19 cellular contexts compared by ENCODE assay signal in genomic region chr10:98265403-98266378, GRCh38. TPM values are rescaled to one million over a fixed set of nuclear protein-coding genes. Genes with fewer than 3 reads are reported as not detected.
DNase-seq lines count a peak whose midpoint lies in the region; ATAC-seq, FAIRE-seq and TF ChIP-seq lines count a peak whose summit lies in the region.
"Had no signal": no experiment of that assay in that cellular context is flagged by ENCODE, and none has a peak within 500 bp of the region (broad histone marks: within the 10 kb centered on the region; RNA-seq: fewer than 3 reads in every experiment).

No MANE protein-coding gene starts in this region.

- H3K56ac ChIP-seq in H1 (replicated peaks; ENCODE audit: insufficient read length, low read depth, low read length) = no peak overlapping the region

- no peaks in the 10 kb centered on the region for H3K27me3 ChIP-seq in BLaER1
- H3K27me3 ChIP-seq in H1 (replicated peaks in 1 of 4; ENCODE audit: control insufficient read depth in 3 of 4, extremely low read depth in 1 of 4, insufficient read depth in 3 of 4, low read length in 3 of 4) = peaks cover 0 to 12% (median 5%) of the 10 kb centered on the region in 4 experiments; a peak in 4 of 7 replicates

- ATAC-seq in GM21619 (IDR thresholded peaks at IDR 0.05; ENCODE audit: unreplicated experiment) = no peak
- no peak for ATAC-seq in GM19023 (IDR thresholded peaks at IDR 0.05; ENCODE audit: unreplicated experiment)
- no peak for ATAC-seq in HG02678 (IDR thresholded peaks at IDR 0.05; ENCODE audit: unreplicated experiment)
- ATAC-seq in activated CD8-positive, alpha-beta memory T cell treated with anti-CD3 and anti-CD28 coated beads, Interleukin-2, amount 10 ng/mL, durations not matched to agents 7 days and 5 days = no peak
- ATAC-seq: SK-N-SH treated with all-trans-retinoic acid at 6 μM for 48 hours had no signal

- H4K5ac ChIP-seq in H1 (ENCODE audit: insufficient read length, low read depth, low read length) = no peak overlapping the region

- no peak overlapping the region for H2BK15ac ChIP-seq in H1 (ENCODE audit: low read length)

- no peak overlapping the region for H3K23ac ChIP-seq in H1 (ENCODE audit: insufficient read length)

- no peaks in the 10 kb centered on the region for H3K27me3 Mint-ChIP-seq in osteocyte (ENCODE audit: unreplicated experiment)
- H3K27me3 Mint-ChIP-seq in activated CD8-positive, alpha-beta memory T cell treated with anti-CD3 and anti-CD28 coated beads, Interleukin-2, amount 10 ng/mL, durations not matched to agents 7 days and 5 days = peaks cover 31% of the 10 kb centered on the region

- no peak overlapping the region for H3K14ac ChIP-seq in H1 (ENCODE audit: insufficient read length)

- H2AK5ac ChIP-seq in H1 (ENCODE audit: low read depth, low read length) = no peak overlapping the region

- no peak overlapping the region for H2AFZ ChIP-seq in H1 (ENCODE audit: low read length)

- H3K79me2 ChIP-seq in H1 (ENCODE audit: control insufficient read depth in 1 of 2, insufficient read depth in 2 of 2, low read length in 2 of 2) = no peaks in the 10 kb centered on the region

- CTCF ChIA-PET in H1 (lab: Charles Lee; ENCODE audit: partially characterized antibody) = interaction anchor here (0.8 to 8.3 kb wide), 11 partner anchors 9 to 157 kb away, joined by 3 to 117 read pairs (median 3); no protein-coding TSS in a partner anchor
- CTCF ChIA-PET in activated CD8-positive, alpha-beta memory T cell treated with anti-CD3 and anti-CD28 coated beads, Interleukin-2, amount 10 ng/mL, durations not matched to agents 7 days and 5 days (lab: Charles Lee) = interaction anchor here (0.9 kb wide), 1 partner anchor 66 kb away, joined by 3 read pairs; no protein-coding TSS in a partner anchor

- no peak overlapping the region for H3K27ac Mint-ChIP-seq in osteocyte (ENCODE audit: unreplicated experiment)
- no peak overlapping the region for H3K27ac Mint-ChIP-seq in activated CD8-positive, alpha-beta memory T cell treated with anti-CD3 and anti-CD28 coated beads, Interleukin-2, amount 10 ng/mL, durations not matched to agents 7 days and 5 days

- H2BK12ac ChIP-seq in H1 (ENCODE audit: low read depth, low read length) = peak overlapping the region; percentile 60; the same call in 1 of the 2 replicates

- no peak for DNase-seq in HFF-Myc (ENCODE audit: extremely low read depth, low read depth)
- DNase-seq in H1 (ENCODE audit: low read depth in 1 of 2, low spot score in 2 of 2) = no peak
- peak; percentile 59 for DNase-seq in osteocyte (ENCODE audit: extremely low spot score, unreplicated experiment)
- DNase-seq in activated CD8-positive, alpha-beta memory T cell treated with anti-CD3 and anti-CD28 coated beads, Interleukin-2, amount 10 ng/mL, durations not matched to agents 7 days and 5 days = no peak
- DNase-seq: activated gamma-delta T cell treated with Interleukin-2 at 50 U/mL for 16 hours; effector CD4-positive, alpha-beta T cell; foreskin melanocyte; immature natural killer cell; NCI-H1092; NCI-H2171 had no signal

- H3K27ac ChIP-seq in BLaER1 = peak overlapping the region; percentile 51
- no peak overlapping the region for H3K27ac ChIP-seq in H1 (ENCODE audit: low read depth, low read length)
- H3K27ac ChIP-seq: C4-2B, VCaP had no signal

- TF ChIP-seq EP300 in H1 (IDR thresholded peaks at IDR 0.05; ENCODE audit: borderline replicate concordance in 1 of 2, low read depth in 2 of 2, low read length in 2 of 2) = no peak

- H3K4me3 ChIP-seq in BLaER1 (no peak overlapping the region), HFF-Myc (replicated peaks; ENCODE audit: low read depth, low read length) (peak overlapping the region; percentile 49), H1 (ENCODE audit: extremely low read depth in 1 of 4, insufficient read depth in 2 of 4, low read depth in 3 of 4, low read length in 4 of 4) (no peak overlapping the region)

- peaks cover 33% of the 10 kb centered on the region for H3K4me1 Mint-ChIP-seq in osteocyte (ENCODE audit: unreplicated experiment)
- H3K4me1 Mint-ChIP-seq in activated CD8-positive, alpha-beta memory T cell treated with anti-CD3 and anti-CD28 coated beads, Interleukin-2, amount 10 ng/mL, durations not matched to agents 7 days and 5 days = no peaks in the 10 kb centered on the region

- H3K36me3 ChIP-seq in BLaER1 (no peaks in the 10 kb centered on the region), H1 (ENCODE audit: control insufficient read depth in 2 of 4, insufficient read depth in 4 of 4, low read length in 3 of 4) (no peaks in the 10 kb centered on the region)

- POLR2A ChIA-PET in H1 (lab: Charles Lee; ENCODE audit: partially characterized antibody) = no interaction called here

- TF ChIP-seq CTCF in HFF-Myc (IDR thresholded peaks at IDR 0.05; ENCODE audit: low read depth, low read length, missing control alignments) (no peak), H1 (IDR thresholded peaks at IDR 0.05; ENCODE audit: control extremely low read depth in 1 of 3, insufficient read depth in 1 of 3, low read depth in 1 of 3, low read length in 3 of 3) (no peak), osteocyte (IDR thresholded peaks at IDR 0.05) (no peak)

- H3K4me1 ChIP-seq in BLaER1 (peaks cover 88% of the 10 kb centered on the region), H1 (replicated peaks in 1 of 4; ENCODE audit: control insufficient read depth in 3 of 4, insufficient read depth in 4 of 4, low read length in 3 of 4) (peaks cover 0 to 13% (median 7%) of the 10 kb centered on the region in 4 experiments; a peak in 6 of 7 replicates)

- no peak overlapping the region for H3K4me3 Mint-ChIP-seq in osteocyte (ENCODE audit: unreplicated experiment)
- H3K4me3 Mint-ChIP-seq in activated CD8-positive, alpha-beta memory T cell treated with anti-CD3 and anti-CD28 coated beads, Interleukin-2, amount 10 ng/mL, durations not matched to agents 7 days and 5 days = no peak overlapping the region

- TF ChIP-seq POLR2A in H1 (IDR thresholded peaks at IDR 0.05; ENCODE audit: control extremely low read depth in 1 of 2, low read depth in 2 of 2, low read length in 2 of 2) = no peak

- 0 out of 2 replicates have a peak overlapping the region, but pooled peaks have one; percentile 38 for H3K9ac ChIP-seq in BLaER1
- H3K9ac ChIP-seq in H1 (replicated peaks in 1 of 4; ENCODE audit: extremely low read depth in 1 of 4, low read depth in 3 of 4, low read length in 3 of 4) = no peak overlapping the region

- no peaks in the 10 kb centered on the region for H3K9me3 Mint-ChIP-seq in osteocyte (ENCODE audit: unreplicated experiment)
- H3K9me3 Mint-ChIP-seq in activated CD8-positive, alpha-beta memory T cell treated with anti-CD3 and anti-CD28 coated beads, Interleukin-2, amount 10 ng/mL, durations not matched to agents 7 days and 5 days (ENCODE audit: low read depth) = no peaks in the 10 kb centered on the region
- H3K9me3 Mint-ChIP-seq: brain, immature natural killer cell had no signal

- H4K8ac ChIP-seq in H1 (ENCODE audit: extremely low read depth, insufficient read depth, low read length) = no peak overlapping the region; the same call in 1 of the 2 replicates

- no peaks in the 10 kb centered on the region for H4K20me1 ChIP-seq in BLaER1
- no peaks in the 10 kb centered on the region for H4K20me1 ChIP-seq in H1 (replicated peaks in 1 of 2; ENCODE audit: control insufficient read depth in 1 of 2, insufficient read depth in 2 of 2, low read length in 2 of 2)

- H2BK120ac ChIP-seq in H1 (replicated peaks; ENCODE audit: low read depth, low read length) = no peak overlapping the region

- no peaks in the 10 kb centered on the region for H3K36me3 Mint-ChIP-seq in osteocyte (ENCODE audit: unreplicated experiment)
- H3K36me3 Mint-ChIP-seq in activated CD8-positive, alpha-beta memory T cell treated with anti-CD3 and anti-CD28 coated beads, Interleukin-2, amount 10 ng/mL, durations not matched to agents 7 days and 5 days = no peaks in the 10 kb centered on the region
- H3K36me3 Mint-ChIP-seq: brain, immature natural killer cell had no signal

- WGBS in H1 (ENCODE audit: extremely low coverage in 1 of 2, insufficient coverage in 1 of 2, insufficient read length in 1 of 2, insufficient replicate concordance in 2 of 2, low coverage in 1 of 2, low lambda C conversion rate in 2 of 2, missing lambda C conversion rate in 1 of 2), 2 experiments = 87% methylated on average over 17 of the region's 17 CpGs; no CpG with 5 or more reads in 1 of the 2 experiments

- no peak overlapping the region for H3K18ac ChIP-seq in H1 (ENCODE audit: extremely low read depth, low read length)

- H3K79me1 ChIP-seq in H1 (ENCODE audit: low read depth, low read length) = no peaks in the 10 kb centered on the region

- H3K4me2 ChIP-seq in BLaER1 (peak overlapping the region; percentile 83), H1 (ENCODE audit: insufficient read depth in 1 of 2, low read depth in 2 of 2, low read length in 2 of 2) (no peak overlapping the region)

- no peak overlapping the region for H3K4ac ChIP-seq in H1 (replicated peaks; ENCODE audit: insufficient read length, low read depth, low read length)

- H2BK20ac ChIP-seq in H1 (ENCODE audit: low read length) = no peak overlapping the region

- peaks cover 2% of the 10 kb centered on the region; the same call in 1 of the 2 replicates for H3K23me2 ChIP-seq in H1 (ENCODE audit: low read depth, low read length)

- no peak for FAIRE-seq in H1 (lab: Jason Lieb, UNC)

- TF ChIP-seq RAD21 in H1 (IDR thresholded peaks at IDR 0.05 in 1 of 2, conservative IDR thresholded peaks at IDR 0.05 in 1 of 2; ENCODE audit: low read depth in 2 of 2, low read length in 2 of 2) = no peak

- H3K9me3 ChIP-seq in BLaER1 (no peaks in the 10 kb centered on the region; the same call in 1 of the 2 replicates), H1 (ENCODE audit: insufficient read depth in 2 of 2, low read depth in 1 of 2, low read length in 1 of 2) (no peaks in the 10 kb centered on the region)

- no peak overlapping the region for H4K91ac ChIP-seq in H1 (replicated peaks; ENCODE audit: insufficient read length, low read length)

- H2BK5ac ChIP-seq in H1 (ENCODE audit: low read depth, low read length) = no peak overlapping the region

TF ChIP-seq in H1, 55 proteins besides CTCF, POLR2A, EP300 and RAD21 (continues in another document):
- TF ChIP-seq KDM4A (IDR thresholded peaks at IDR 0.05; ENCODE audit: low read depth, low read length, severe bottlenecking) = no peak
- TF ChIP-seq GTF2F1 (IDR thresholded peaks at IDR 0.05; ENCODE audit: borderline replicate concordance, low read depth, low read length) = no peak

RNA-seq across cellular contexts. Expression of gene LOXL4, which starts 2.3 kb away (rescaled TPM):
- 0.13 and 0.42 TPM in 2 replicates for total RNA-seq in H1 (2021; fragmentation: NEBNext Ultra II Directional; extraction: Animal tissue kit (Norgen Biotek cat#: 25700))
- polyA plus RNA-seq in H1 (2011; rRNA removed) = 0.27 and 0.42 TPM in 2 replicates
- polyA plus RNA-seq in H1 (2011; cell fraction: cytosol; rRNA removed) = 0.31 TPM
- polyA plus RNA-seq in H1 (2011; cell fraction: nucleus; rRNA removed) = 0.90 TPM
- polyA plus RNA-seq in H1 (2012, experiment 1 of 2) = 0.23 to 0.35 TPM (median 0.30 TPM) in 4 replicates
- polyA plus RNA-seq in H1 (2012, experiment 2 of 2) = 0.14 TPM
- 0.30 TPM for polyA plus RNA-seq in H1 (2013, experiment 1 of 2)
- polyA plus RNA-seq in H1 (2013, experiment 2 of 2) = 0.22 TPM
- 0.28 and 0.39 TPM in 2 replicates for polyA minus RNA-seq in H1 (2011; rRNA and poly(A)+ RNA removed)
- not detected for polyA minus RNA-seq in H1 (2011; cell fraction: cytosol; rRNA and poly(A)+ RNA removed)
- not detected for polyA minus RNA-seq in H1 (2011; cell fraction: nucleus; rRNA and poly(A)+ RNA removed)
- 2.1 and 2.9 TPM in 2 replicates for total RNA-seq in osteocyte
- total RNA-seq in activated CD8-positive, alpha-beta memory T cell treated with anti-CD3 and anti-CD28 coated beads, Interleukin-2, amount 10 ng/mL, durations not matched to agents 7 days and 5 days = not detected
- total RNA-seq: activated CD8-positive, alpha-beta memory T cell treated with anti-CD3 and anti-CD28 coated beads for 36 hours had no signal
